1 cellular context compared by ENCODE assay signal in the genomic region with DNA sequence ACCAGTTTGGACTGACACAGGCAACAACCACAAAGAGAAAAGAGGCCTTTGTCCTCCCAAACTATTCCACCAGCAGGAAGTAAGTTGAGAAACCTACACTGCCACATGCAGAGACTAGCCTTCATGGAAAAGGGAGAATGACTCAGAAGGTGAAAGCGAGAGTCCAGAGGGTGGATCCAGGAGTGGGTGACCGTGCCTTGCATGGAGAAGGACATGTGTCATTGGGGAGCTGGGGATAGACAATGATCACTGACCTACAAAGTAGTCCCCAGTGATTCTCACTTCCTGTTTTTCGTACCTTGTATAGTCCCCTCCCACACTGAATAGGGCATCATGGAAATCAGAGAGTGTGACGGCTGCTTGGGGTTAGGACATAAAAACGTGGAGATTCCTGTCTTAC.
TF ChIP-seq lines count a peak whose summit lies in the region.

No MANE protein-coding gene starts in this region.

TF ChIP-seq in GM12878, 131 proteins besides CTCF, POLR2A, EP300 and RAD21 (continued from another document and continues in another):
- TF ChIP-seq MTA2 (IDR thresholded peaks at IDR 0.05; ENCODE audit: low read depth) = peak; percentile 54; the same call in 1 of the 2 replicates
- peak; percentile 37; the same call in 1 of the 2 replicates for TF ChIP-seq NFIC (IDR thresholded peaks at IDR 0.05; ENCODE audit: low read depth, low read length)
- TF ChIP-seq ZNF622 (IDR thresholded peaks at IDR 0.05) = no peak
- TF ChIP-seq, protein P1, sequence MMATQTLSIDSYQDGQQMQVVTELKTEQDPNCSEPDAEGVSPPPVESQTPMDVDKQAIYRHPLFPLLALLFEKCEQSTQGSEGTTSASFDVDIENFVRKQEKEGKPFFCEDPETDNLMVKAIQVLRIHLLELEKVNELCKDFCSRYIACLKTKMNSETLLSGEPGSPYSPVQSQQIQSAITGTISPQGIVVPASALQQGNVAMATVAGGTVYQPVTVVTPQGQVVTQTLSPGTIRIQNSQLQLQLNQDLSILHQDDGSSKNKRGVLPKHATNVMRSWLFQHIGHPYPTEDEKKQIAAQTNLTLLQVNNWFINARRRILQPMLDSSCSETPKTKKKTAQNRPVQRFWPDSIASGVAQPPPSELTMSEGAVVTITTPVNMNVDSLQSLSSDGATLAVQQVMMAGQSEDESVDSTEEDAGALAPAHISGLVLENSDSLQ (IDR thresholded peaks at IDR 0.05) = peak; percentile 5; the same call in 1 of the 2 replicates
- peak in 1 of 2 experiments; percentile 36; a peak in 1 of 4 replicates for TF ChIP-seq BHLHE40 (IDR thresholded peaks at IDR 0.05; ENCODE audit: borderline replicate concordance in 1 of 2, low read depth in 2 of 2, low read length in 1 of 2)
- TF ChIP-seq HDAC6 (IDR thresholded peaks at IDR 0.05; ENCODE audit: unreplicated experiment) = no peak
- TF ChIP-seq ZNF217 (IDR thresholded peaks at IDR 0.05) = no peak
- TF ChIP-seq SP1 (IDR thresholded peaks at IDR 0.05; ENCODE audit: low read depth, low read length) = peak; percentile 29
- no peak for TF ChIP-seq FOXM1 (IDR thresholded peaks at IDR 0.05; ENCODE audit: low read depth, low read length)
- TF ChIP-seq ZNF207 (IDR thresholded peaks at IDR 0.05; ENCODE audit: borderline replicate concordance) = no peak
- TF ChIP-seq KLF5 (IDR thresholded peaks at IDR 0.05; ENCODE audit: partially characterized antibody) = no peak
- no peak for TF ChIP-seq YBX1 (IDR thresholded peaks at IDR 0.05)
- TF ChIP-seq POU2F2 (IDR thresholded peaks at IDR 0.05; ENCODE audit: borderline replicate concordance, low read depth, low read length) = peak; percentile 40; the same call in 1 of the 3 replicates
- TF ChIP-seq RUNX3 (IDR thresholded peaks at IDR 0.05; ENCODE audit: low read length) = peak; percentile 61
- TF ChIP-seq ZBED1 (IDR thresholded peaks at IDR 0.05; ENCODE audit: borderline replicate concordance) = no peak
- TF ChIP-seq, protein P2, sequence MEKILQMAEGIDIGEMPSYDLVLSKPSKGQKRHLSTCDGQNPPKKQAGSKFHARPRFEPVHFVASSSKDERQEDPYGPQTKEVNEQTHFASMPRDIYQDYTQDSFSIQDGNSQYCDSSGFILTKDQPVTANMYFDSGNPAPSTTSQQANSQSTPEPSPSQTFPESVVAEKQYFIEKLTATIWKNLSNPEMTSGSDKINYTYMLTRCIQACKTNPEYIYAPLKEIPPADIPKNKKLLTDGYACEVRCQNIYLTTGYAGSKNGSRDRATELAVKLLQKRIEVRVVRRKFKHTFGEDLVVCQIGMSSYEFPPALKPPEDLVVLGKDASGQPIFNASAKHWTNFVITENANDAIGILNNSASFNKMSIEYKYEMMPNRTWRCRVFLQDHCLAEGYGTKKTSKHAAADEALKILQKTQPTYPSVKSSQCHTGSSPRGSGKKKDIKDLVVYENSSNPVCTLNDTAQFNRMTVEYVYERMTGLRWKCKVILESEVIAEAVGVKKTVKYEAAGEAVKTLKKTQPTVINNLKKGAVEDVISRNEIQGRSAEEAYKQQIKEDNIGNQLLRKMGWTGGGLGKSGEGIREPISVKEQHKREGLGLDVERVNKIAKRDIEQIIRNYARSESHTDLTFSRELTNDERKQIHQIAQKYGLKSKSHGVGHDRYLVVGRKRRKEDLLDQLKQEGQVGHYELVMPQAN (conservative IDR thresholded peaks at IDR 0.05) = no peak
- peak; percentile 83; the same call in 1 of the 2 replicates for TF ChIP-seq EED (IDR thresholded peaks at IDR 0.05; ENCODE audit: low read depth)
- TF ChIP-seq NR2C2 (IDR thresholded peaks at IDR 0.05; ENCODE audit: borderline replicate concordance, control insufficient read depth, insufficient read length, low read depth) = no peak
- TF ChIP-seq TCF12 (IDR thresholded peaks at IDR 0.05; ENCODE audit: low read depth, low read length) = 0 out of 2 replicates have a peak, but pooled peaks have one; percentile 44
- no peak for TF ChIP-seq RAD51 (IDR thresholded peaks at IDR 0.05)
- peak; percentile 44; the same call in 1 of the 2 replicates for TF ChIP-seq CREM (IDR thresholded peaks at IDR 0.05; ENCODE audit: low read depth)
- TF ChIP-seq, protein P3, sequence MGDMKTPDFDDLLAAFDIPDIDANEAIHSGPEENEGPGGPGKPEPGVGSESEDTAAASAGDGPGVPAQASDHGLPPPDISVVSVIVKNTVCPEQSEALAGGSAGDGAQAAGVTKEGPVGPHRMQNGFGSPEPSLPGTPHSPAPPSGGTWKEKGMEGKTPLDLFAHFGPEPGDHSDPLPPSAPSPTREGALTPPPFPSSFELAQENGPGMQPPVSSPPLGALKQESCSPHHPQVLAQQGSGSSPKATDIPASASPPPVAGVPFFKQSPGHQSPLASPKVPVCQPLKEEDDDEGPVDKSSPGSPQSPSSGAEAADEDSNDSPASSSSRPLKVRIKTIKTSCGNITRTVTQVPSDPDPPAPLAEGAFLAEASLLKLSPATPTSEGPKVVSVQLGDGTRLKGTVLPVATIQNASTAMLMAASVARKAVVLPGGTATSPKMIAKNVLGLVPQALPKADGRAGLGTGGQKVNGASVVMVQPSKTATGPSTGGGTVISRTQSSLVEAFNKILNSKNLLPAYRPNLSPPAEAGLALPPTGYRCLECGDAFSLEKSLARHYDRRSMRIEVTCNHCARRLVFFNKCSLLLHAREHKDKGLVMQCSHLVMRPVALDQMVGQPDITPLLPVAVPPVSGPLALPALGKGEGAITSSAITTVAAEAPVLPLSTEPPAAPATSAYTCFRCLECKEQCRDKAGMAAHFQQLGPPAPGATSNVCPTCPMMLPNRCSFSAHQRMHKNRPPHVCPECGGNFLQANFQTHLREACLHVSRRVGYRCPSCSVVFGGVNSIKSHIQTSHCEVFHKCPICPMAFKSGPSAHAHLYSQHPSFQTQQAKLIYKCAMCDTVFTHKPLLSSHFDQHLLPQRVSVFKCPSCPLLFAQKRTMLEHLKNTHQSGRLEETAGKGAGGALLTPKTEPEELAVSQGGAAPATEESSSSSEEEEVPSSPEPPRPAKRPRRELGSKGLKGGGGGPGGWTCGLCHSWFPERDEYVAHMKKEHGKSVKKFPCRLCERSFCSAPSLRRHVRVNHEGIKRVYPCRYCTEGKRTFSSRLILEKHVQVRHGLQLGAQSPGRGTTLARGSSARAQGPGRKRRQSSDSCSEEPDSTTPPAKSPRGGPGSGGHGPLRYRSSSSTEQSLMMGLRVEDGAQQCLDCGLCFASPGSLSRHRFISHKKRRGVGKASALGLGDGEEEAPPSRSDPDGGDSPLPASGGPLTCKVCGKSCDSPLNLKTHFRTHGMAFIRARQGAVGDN (IDR thresholded peaks at IDR 0.05) = no peak
- TF ChIP-seq, protein P4, sequence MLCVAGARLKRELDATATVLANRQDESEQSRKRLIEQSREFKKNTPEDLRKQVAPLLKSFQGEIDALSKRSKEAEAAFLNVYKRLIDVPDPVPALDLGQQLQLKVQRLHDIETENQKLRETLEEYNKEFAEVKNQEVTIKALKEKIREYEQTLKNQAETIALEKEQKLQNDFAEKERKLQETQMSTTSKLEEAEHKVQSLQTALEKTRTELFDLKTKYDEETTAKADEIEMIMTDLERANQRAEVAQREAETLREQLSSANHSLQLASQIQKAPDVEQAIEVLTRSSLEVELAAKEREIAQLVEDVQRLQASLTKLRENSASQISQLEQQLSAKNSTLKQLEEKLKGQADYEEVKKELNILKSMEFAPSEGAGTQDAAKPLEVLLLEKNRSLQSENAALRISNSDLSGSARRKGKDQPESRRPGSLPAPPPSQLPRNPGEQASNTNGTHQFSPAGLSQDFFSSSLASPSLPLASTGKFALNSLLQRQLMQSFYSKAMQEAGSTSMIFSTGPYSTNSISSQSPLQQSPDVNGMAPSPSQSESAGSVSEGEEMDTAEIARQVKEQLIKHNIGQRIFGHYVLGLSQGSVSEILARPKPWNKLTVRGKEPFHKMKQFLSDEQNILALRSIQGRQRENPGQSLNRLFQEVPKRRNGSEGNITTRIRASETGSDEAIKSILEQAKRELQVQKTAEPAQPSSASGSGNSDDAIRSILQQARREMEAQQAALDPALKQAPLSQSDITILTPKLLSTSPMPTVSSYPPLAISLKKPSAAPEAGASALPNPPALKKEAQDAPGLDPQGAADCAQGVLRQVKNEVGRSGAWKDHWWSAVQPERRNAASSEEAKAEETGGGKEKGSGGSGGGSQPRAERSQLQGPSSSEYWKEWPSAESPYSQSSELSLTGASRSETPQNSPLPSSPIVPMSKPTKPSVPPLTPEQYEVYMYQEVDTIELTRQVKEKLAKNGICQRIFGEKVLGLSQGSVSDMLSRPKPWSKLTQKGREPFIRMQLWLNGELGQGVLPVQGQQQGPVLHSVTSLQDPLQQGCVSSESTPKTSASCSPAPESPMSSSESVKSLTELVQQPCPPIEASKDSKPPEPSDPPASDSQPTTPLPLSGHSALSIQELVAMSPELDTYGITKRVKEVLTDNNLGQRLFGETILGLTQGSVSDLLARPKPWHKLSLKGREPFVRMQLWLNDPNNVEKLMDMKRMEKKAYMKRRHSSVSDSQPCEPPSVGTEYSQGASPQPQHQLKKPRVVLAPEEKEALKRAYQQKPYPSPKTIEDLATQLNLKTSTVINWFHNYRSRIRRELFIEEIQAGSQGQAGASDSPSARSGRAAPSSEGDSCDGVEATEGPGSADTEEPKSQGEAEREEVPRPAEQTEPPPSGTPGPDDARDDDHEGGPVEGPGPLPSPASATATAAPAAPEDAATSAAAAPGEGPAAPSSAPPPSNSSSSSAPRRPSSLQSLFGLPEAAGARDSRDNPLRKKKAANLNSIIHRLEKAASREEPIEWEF (IDR thresholded peaks at IDR 0.05; ENCODE audit: insufficient replicate concordance, low read depth, low read length) = no peak
- TF ChIP-seq HCFC1 (IDR thresholded peaks at IDR 0.05; ENCODE audit: low read length) = no peak
- TF ChIP-seq GABPA (IDR thresholded peaks at IDR 0.05; ENCODE audit: low read depth) = no peak
- TF ChIP-seq TBL1XR1 (IDR thresholded peaks at IDR 0.05; ENCODE audit: low read depth, low read length) = no peak
- TF ChIP-seq, protein P5, sequence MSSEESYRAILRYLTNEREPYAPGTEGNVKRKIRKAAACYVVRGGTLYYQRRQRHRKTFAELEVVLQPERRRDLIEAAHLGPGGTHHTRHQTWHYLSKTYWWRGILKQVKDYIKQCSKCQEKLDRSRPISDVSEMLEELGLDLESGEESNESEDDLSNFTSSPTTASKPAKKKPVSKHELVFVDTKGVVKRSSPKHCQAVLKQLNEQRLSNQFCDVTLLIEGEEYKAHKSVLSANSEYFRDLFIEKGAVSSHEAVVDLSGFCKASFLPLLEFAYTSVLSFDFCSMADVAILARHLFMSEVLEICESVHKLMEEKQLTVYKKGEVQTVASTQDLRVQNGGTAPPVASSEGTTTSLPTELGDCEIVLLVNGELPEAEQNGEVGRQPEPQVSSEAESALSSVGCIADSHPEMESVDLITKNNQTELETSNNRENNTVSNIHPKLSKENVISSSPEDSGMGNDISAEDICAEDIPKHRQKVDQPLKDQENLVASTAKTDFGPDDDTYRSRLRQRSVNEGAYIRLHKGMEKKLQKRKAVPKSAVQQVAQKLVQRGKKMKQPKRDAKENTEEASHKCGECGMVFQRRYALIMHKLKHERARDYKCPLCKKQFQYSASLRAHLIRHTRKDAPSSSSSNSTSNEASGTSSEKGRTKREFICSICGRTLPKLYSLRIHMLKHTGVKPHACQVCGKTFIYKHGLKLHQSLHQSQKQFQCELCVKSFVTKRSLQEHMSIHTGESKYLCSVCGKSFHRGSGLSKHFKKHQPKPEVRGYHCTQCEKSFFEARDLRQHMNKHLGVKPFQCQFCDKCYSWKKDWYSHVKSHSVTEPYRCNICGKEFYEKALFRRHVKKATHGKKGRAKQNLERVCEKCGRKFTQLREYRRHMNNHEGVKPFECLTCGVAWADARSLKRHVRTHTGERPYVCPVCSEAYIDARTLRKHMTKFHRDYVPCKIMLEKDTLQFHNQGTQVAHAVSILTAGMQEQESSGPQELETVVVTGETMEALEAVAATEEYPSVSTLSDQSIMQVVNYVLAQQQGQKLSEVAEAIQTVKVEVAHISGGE (CRISPR knock-in tag; IDR thresholded peaks at IDR 0.05) = no peak
- TF ChIP-seq GATAD2B (conservative IDR thresholded peaks at IDR 0.05; ENCODE audit: low read depth) = no peak
- peak; percentile 33; the same call in 1 of the 2 replicates for TF ChIP-seq ATF7 (IDR thresholded peaks at IDR 0.05; ENCODE audit: low read depth)
- TF ChIP-seq IKZF2 (IDR thresholded peaks at IDR 0.05) = peak; percentile 86 to 90
- 0 out of 2 replicates have a peak, but pooled peaks have one; percentile 27 for TF ChIP-seq TCF3 (IDR thresholded peaks at IDR 0.05; ENCODE audit: borderline replicate concordance, insufficient read depth, low read depth, low read length)
- peak; percentile 80 for TF ChIP-seq DPF2 (IDR thresholded peaks at IDR 0.05)
- no peak for TF ChIP-seq PAX8 (IDR thresholded peaks at IDR 0.05)
- no peak for TF ChIP-seq STAT3 (IDR thresholded peaks at IDR 0.05; ENCODE audit: low read depth, low read length)
- TF ChIP-seq, protein P6, sequence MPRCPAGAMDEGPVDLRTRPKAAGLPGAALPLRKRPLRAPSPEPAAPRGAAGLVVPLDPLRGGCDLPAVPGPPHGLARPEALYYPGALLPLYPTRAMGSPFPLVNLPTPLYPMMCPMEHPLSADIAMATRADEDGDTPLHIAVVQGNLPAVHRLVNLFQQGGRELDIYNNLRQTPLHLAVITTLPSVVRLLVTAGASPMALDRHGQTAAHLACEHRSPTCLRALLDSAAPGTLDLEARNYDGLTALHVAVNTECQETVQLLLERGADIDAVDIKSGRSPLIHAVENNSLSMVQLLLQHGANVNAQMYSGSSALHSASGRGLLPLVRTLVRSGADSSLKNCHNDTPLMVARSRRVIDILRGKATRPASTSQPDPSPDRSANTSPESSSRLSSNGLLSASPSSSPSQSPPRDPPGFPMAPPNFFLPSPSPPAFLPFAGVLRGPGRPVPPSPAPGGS (IDR thresholded peaks at IDR 0.05; ENCODE audit: borderline replicate concordance, insufficient read depth, low read depth, low read length, poor library complexity, severe bottlenecking) = no peak
- TF ChIP-seq, protein P7, sequence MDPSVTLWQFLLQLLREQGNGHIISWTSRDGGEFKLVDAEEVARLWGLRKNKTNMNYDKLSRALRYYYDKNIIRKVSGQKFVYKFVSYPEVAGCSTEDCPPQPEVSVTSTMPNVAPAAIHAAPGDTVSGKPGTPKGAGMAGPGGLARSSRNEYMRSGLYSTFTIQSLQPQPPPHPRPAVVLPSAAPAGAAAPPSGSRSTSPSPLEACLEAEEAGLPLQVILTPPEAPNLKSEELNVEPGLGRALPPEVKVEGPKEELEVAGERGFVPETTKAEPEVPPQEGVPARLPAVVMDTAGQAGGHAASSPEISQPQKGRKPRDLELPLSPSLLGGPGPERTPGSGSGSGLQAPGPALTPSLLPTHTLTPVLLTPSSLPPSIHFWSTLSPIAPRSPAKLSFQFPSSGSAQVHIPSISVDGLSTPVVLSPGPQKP (IDR thresholded peaks at IDR 0.05; ENCODE audit: low read depth, low read length) = no peak
- TF ChIP-seq, protein P8, sequence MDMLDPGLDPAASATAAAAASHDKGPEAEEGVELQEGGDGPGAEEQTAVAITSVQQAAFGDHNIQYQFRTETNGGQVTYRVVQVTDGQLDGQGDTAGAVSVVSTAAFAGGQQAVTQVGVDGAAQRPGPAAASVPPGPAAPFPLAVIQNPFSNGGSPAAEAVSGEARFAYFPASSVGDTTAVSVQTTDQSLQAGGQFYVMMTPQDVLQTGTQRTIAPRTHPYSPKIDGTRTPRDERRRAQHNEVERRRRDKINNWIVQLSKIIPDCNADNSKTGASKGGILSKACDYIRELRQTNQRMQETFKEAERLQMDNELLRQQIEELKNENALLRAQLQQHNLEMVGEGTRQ (IDR thresholded peaks at IDR 0.05; ENCODE audit: borderline replicate concordance, low read depth, low read length) = no peak
- TF ChIP-seq SUPT20H (IDR thresholded peaks at IDR 0.05; ENCODE audit: borderline replicate concordance, control insufficient read depth, low read depth, low read length) = no peak
- TF ChIP-seq RCOR1 (conservative IDR thresholded peaks at IDR 0.05; ENCODE audit: low read depth, low read length) = no peak
- no peak for TF ChIP-seq BMI1 (IDR thresholded peaks at IDR 0.05; ENCODE audit: borderline replicate concordance)
- no peak for TF ChIP-seq STAT1 (conservative IDR thresholded peaks at IDR 0.05)
- no peak for TF ChIP-seq SMAD1 (IDR thresholded peaks at IDR 0.05; ENCODE audit: low read depth, partially characterized antibody)
- no peak for TF ChIP-seq HDAC2 (IDR thresholded peaks at IDR 0.05)
